1 cellular context compared by ENCODE assay signal in the genomic region with DNA sequence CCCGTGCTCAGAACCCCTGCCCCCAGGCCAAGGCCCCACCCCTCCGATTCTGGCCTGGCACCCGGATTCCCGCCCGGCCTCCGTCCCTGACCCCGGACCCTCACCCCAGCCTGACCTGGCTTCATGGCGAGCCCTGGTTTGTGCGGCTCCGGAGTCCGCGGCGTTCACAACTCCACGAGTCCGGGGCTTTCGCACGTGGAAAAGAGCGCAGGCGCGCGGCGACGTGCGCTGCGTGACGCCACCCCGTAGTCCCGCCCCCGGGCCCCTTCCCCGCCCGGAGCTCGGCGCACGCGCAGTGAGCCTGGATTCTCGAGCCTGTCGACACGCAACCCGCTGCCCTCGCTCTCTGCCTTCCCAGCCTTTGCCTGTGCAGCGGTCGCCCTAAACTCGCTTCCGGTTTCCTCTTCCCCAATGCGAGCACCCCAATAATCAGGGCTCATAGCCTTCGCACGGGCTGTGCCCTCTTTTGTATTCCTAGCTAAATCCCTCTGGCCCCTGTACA.
TF ChIP-seq lines count a peak whose summit lies in the region.

A gene (minus strand): TSS at position 204 of the 502 bp plus-strand sequence. CDS start 79 bp downstream, at position 125.

TF ChIP-seq in HepG2, 621 proteins besides CTCF, POLR2A, EP300 and RAD21 (continued from another document and continues in another):
- TF ChIP-seq, protein P1, sequence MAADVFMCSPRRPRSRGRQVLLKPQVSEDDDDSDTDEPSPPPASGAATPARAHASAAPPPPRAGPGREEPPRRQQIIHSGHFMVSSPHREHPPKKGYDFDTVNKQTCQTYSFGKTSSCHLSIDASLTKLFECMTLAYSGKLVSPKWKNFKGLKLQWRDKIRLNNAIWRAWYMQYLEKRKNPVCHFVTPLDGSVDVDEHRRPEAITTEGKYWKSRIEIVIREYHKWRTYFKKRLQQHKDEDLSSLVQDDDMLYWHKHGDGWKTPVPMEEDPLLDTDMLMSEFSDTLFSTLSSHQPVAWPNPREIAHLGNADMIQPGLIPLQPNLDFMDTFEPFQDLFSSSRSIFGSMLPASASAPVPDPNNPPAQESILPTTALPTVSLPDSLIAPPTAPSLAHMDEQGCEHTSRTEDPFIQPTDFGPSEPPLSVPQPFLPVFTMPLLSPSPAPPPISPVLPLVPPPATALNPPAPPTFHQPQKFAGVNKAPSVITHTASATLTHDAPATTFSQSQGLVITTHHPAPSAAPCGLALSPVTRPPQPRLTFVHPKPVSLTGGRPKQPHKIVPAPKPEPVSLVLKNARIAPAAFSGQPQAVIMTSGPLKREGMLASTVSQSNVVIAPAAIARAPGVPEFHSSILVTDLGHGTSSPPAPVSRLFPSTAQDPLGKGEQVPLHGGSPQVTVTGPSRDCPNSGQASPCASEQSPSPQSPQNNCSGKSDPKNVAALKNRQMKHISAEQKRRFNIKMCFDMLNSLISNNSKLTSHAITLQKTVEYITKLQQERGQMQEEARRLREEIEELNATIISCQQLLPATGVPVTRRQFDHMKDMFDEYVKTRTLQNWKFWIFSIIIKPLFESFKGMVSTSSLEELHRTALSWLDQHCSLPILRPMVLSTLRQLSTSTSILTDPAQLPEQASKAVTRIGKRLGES (CRISPR knock-in tag; IDR thresholded peaks at IDR 0.05; ENCODE audit: borderline replicate concordance): peak; percentile 31; the same call in 1 of the 2 replicates
- no peak for TF ChIP-seq ZNF335 (CRISPR knock-in tag; IDR thresholded peaks at IDR 0.05)
- no peak for TF ChIP-seq MLLT10 (CRISPR knock-in tag; IDR thresholded peaks at IDR 0.05)
- peak; percentile 77; the same call in 1 of the 2 replicates for TF ChIP-seq ZNF724P (CRISPR knock-in tag; IDR thresholded peaks at IDR 0.05; ENCODE audit: borderline replicate concordance)
- TF ChIP-seq, protein P2, sequence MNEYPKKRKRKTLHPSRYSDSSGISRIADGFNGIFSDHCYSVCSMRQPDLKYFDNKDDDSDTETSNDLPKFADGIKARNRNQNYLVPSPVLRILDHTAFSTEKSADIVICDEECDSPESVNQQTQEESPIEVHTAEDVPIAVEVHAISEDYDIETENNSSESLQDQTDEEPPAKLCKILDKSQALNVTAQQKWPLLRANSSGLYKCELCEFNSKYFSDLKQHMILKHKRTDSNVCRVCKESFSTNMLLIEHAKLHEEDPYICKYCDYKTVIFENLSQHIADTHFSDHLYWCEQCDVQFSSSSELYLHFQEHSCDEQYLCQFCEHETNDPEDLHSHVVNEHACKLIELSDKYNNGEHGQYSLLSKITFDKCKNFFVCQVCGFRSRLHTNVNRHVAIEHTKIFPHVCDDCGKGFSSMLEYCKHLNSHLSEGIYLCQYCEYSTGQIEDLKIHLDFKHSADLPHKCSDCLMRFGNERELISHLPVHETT (CRISPR knock-in tag; conservative IDR thresholded peaks at IDR 0.05): no peak
- TF ChIP-seq, protein P3, sequence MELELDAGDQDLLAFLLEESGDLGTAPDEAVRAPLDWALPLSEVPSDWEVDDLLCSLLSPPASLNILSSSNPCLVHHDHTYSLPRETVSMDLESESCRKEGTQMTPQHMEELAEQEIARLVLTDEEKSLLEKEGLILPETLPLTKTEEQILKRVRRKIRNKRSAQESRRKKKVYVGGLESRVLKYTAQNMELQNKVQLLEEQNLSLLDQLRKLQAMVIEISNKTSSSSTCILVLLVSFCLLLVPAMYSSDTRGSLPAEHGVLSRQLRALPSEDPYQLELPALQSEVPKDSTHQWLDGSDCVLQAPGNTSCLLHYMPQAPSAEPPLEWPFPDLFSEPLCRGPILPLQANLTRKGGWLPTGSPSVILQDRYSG (CRISPR knock-in tag; IDR thresholded peaks at IDR 0.05): peak; percentile 92
- TF ChIP-seq TGIF2 (CRISPR knock-in tag; IDR thresholded peaks at IDR 0.05): no peak
- TF ChIP-seq, protein P4, sequence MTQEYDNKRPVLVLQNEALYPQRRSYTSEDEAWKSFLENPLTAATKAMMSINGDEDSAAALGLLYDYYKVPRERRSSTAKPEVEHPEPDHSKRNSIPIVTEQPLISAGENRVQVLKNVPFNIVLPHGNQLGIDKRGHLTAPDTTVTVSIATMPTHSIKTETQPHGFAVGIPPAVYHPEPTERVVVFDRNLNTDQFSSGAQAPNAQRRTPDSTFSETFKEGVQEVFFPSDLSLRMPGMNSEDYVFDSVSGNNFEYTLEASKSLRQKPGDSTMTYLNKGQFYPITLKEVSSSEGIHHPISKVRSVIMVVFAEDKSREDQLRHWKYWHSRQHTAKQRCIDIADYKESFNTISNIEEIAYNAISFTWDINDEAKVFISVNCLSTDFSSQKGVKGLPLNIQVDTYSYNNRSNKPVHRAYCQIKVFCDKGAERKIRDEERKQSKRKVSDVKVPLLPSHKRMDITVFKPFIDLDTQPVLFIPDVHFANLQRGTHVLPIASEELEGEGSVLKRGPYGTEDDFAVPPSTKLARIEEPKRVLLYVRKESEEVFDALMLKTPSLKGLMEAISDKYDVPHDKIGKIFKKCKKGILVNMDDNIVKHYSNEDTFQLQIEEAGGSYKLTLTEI (CRISPR knock-in tag; conservative IDR thresholded peaks at IDR 0.05): no peak
- TF ChIP-seq, protein P5, sequence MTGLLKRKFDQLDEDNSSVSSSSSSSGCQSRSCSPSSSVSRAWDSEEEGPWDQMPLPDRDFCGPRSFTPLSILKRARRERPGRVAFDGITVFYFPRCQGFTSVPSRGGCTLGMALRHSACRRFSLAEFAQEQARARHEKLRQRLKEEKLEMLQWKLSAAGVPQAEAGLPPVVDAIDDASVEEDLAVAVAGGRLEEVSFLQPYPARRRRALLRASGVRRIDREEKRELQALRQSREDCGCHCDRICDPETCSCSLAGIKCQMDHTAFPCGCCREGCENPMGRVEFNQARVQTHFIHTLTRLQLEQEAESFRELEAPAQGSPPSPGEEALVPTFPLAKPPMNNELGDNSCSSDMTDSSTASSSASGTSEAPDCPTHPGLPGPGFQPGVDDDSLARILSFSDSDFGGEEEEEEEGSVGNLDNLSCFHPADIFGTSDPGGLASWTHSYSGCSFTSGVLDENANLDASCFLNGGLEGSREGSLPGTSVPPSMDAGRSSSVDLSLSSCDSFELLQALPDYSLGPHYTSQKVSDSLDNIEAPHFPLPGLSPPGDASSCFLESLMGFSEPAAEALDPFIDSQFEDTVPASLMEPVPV (CRISPR knock-in tag; IDR thresholded peaks at IDR 0.05): no peak
- TF ChIP-seq, protein P6, sequence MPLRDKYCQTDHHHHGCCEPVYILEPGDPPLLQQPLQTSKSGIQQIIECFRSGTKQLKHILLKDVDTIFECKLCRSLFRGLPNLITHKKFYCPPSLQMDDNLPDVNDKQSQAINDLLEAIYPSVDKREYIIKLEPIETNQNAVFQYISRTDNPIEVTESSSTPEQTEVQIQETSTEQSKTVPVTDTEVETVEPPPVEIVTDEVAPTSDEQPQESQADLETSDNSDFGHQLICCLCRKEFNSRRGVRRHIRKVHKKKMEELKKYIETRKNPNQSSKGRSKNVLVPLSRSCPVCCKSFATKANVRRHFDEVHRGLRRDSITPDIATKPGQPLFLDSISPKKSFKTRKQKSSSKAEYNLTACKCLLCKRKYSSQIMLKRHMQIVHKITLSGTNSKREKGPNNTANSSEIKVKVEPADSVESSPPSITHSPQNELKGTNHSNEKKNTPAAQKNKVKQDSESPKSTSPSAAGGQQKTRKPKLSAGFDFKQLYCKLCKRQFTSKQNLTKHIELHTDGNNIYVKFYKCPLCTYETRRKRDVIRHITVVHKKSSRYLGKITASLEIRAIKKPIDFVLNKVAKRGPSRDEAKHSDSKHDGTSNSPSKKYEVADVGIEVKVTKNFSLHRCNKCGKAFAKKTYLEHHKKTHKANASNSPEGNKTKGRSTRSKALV (CRISPR knock-in tag; IDR thresholded peaks at IDR 0.05): no peak
- peak; percentile 23; the same call in 1 of the 2 replicates for TF ChIP-seq KLF9 (CRISPR knock-in tag; IDR thresholded peaks at IDR 0.05; ENCODE audit: low read depth)
- TF ChIP-seq, protein P7, sequence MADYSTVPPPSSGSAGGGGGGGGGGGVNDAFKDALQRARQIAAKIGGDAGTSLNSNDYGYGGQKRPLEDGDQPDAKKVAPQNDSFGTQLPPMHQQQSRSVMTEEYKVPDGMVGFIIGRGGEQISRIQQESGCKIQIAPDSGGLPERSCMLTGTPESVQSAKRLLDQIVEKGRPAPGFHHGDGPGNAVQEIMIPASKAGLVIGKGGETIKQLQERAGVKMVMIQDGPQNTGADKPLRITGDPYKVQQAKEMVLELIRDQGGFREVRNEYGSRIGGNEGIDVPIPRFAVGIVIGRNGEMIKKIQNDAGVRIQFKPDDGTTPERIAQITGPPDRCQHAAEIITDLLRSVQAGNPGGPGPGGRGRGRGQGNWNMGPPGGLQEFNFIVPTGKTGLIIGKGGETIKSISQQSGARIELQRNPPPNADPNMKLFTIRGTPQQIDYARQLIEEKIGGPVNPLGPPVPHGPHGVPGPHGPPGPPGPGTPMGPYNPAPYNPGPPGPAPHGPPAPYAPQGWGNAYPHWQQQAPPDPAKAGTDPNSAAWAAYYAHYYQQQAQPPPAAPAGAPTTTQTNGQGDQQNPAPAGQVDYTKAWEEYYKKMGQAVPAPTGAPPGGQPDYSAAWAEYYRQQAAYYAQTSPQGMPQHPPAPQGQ (CRISPR knock-in tag; IDR thresholded peaks at IDR 0.05; ENCODE audit: borderline replicate concordance): no peak
- TF ChIP-seq ZNF788 (CRISPR knock-in tag; IDR thresholded peaks at IDR 0.05; ENCODE audit: borderline replicate concordance): peak; percentile 19; the same call in 1 of the 2 replicates
- TF ChIP-seq, protein P8, sequence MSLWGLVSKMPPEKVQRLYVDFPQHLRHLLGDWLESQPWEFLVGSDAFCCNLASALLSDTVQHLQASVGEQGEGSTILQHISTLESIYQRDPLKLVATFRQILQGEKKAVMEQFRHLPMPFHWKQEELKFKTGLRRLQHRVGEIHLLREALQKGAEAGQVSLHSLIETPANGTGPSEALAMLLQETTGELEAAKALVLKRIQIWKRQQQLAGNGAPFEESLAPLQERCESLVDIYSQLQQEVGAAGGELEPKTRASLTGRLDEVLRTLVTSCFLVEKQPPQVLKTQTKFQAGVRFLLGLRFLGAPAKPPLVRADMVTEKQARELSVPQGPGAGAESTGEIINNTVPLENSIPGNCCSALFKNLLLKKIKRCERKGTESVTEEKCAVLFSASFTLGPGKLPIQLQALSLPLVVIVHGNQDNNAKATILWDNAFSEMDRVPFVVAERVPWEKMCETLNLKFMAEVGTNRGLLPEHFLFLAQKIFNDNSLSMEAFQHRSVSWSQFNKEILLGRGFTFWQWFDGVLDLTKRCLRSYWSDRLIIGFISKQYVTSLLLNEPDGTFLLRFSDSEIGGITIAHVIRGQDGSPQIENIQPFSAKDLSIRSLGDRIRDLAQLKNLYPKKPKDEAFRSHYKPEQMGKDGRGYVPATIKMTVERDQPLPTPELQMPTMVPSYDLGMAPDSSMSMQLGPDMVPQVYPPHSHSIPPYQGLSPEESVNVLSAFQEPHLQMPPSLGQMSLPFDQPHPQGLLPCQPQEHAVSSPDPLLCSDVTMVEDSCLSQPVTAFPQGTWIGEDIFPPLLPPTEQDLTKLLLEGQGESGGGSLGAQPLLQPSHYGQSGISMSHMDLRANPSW (CRISPR knock-in tag; IDR thresholded peaks at IDR 0.05; ENCODE audit: borderline replicate concordance): no peak
- TF ChIP-seq, protein P9, sequence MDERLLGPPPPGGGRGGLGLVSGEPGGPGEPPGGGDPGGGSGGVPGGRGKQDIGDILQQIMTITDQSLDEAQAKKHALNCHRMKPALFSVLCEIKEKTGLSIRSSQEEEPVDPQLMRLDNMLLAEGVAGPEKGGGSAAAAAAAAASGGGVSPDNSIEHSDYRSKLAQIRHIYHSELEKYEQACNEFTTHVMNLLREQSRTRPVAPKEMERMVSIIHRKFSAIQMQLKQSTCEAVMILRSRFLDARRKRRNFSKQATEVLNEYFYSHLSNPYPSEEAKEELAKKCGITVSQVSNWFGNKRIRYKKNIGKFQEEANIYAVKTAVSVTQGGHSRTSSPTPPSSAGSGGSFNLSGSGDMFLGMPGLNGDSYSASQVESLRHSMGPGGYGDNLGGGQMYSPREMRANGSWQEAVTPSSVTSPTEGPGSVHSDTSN (CRISPR knock-in tag; IDR thresholded peaks at IDR 0.05): no peak
- TF ChIP-seq ZNF101 (CRISPR knock-in tag; IDR thresholded peaks at IDR 0.05; ENCODE audit: borderline replicate concordance, low read depth): no peak
- TF ChIP-seq, protein P10, sequence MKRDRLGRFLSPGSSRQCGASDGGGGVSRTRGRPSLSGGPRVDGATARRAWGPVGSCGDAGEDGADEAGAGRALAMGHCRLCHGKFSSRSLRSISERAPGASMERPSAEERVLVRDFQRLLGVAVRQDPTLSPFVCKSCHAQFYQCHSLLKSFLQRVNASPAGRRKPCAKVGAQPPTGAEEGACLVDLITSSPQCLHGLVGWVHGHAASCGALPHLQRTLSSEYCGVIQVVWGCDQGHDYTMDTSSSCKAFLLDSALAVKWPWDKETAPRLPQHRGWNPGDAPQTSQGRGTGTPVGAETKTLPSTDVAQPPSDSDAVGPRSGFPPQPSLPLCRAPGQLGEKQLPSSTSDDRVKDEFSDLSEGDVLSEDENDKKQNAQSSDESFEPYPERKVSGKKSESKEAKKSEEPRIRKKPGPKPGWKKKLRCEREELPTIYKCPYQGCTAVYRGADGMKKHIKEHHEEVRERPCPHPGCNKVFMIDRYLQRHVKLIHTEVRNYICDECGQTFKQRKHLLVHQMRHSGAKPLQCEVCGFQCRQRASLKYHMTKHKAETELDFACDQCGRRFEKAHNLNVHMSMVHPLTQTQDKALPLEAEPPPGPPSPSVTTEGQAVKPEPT (CRISPR knock-in tag; IDR thresholded peaks at IDR 0.05; ENCODE audit: low read depth): no peak
- TF ChIP-seq ZNF121 (CRISPR knock-in tag; IDR thresholded peaks at IDR 0.05): no peak
- no peak for TF ChIP-seq ZNF605 (CRISPR knock-in tag; IDR thresholded peaks at IDR 0.05)
- peak; percentile 50; the same call in 1 of the 2 replicates for TF ChIP-seq CEBPG (CRISPR knock-in tag; IDR thresholded peaks at IDR 0.05)
- no peak for TF ChIP-seq RFX3 (CRISPR knock-in tag; IDR thresholded peaks at IDR 0.05)
- TF ChIP-seq KLF12 (CRISPR knock-in tag; IDR thresholded peaks at IDR 0.05; ENCODE audit: borderline replicate concordance): no peak
- TF ChIP-seq ZNF264 (CRISPR knock-in tag; IDR thresholded peaks at IDR 0.05): peak; percentile 87
- peak; percentile 57; the same call in 1 of the 2 replicates for TF ChIP-seq SALL2 (CRISPR knock-in tag; IDR thresholded peaks at IDR 0.05)
- TF ChIP-seq NFIB (CRISPR knock-in tag; IDR thresholded peaks at IDR 0.05; ENCODE audit: borderline replicate concordance): no peak
- no peak for TF ChIP-seq RFXANK (CRISPR knock-in tag; IDR thresholded peaks at IDR 0.05)
- TF ChIP-seq, protein P11, sequence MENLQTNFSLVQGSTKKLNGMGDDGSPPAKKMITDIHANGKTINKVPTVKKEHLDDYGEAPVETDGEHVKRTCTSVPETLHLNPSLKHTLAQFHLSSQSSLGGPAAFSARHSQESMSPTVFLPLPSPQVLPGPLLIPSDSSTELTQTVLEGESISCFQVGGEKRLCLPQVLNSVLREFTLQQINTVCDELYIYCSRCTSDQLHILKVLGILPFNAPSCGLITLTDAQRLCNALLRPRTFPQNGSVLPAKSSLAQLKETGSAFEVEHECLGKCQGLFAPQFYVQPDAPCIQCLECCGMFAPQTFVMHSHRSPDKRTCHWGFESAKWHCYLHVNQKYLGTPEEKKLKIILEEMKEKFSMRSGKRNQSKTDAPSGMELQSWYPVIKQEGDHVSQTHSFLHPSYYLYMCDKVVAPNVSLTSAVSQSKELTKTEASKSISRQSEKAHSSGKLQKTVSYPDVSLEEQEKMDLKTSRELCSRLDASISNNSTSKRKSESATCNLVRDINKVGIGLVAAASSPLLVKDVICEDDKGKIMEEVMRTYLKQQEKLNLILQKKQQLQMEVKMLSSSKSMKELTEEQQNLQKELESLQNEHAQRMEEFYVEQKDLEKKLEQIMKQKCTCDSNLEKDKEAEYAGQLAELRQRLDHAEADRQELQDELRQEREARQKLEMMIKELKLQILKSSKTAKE (CRISPR knock-in tag; IDR thresholded peaks at IDR 0.05; ENCODE audit: borderline replicate concordance): no peak
- 0 out of 2 replicates have a peak, but pooled peaks have one; percentile 22 for TF ChIP-seq NFYC (CRISPR knock-in tag; IDR thresholded peaks at IDR 0.05)
